Comparison of ENCODE assay signal across 37 cellular contexts in genomic region chr16:6453742-6454141, GRCh38.
DNase-seq lines count a peak whose midpoint lies in the region; ATAC-seq, FAIRE-seq and TF ChIP-seq lines count a peak whose summit lies in the region.
"Had no signal": no experiment of that assay in that cellular context is flagged by ENCODE, and none has a peak within 500 bp of the region (broad histone marks: within the 10 kb centered on the region; RNA-seq: fewer than 3 reads in every experiment).

No MANE protein-coding gene starts in this region.

- H3K36me3 ChIP-seq in mucosa of descending colon (ENCODE audit: low read depth) (no peaks in the 10 kb centered on the region), small intestine (ENCODE audit: control insufficient read depth in 2 of 2, insufficient read depth in 2 of 2, low read length in 2 of 2) (no peaks in the 10 kb centered on the region), transverse colon (no peaks in the 10 kb centered on the region)
- H3K36me3 ChIP-seq: BE2C; BLaER1; BLaER1 treated with 17β-estradiol and CSF1 and Interleukin-3, amounts not matched to agents 10 nM and 100 nM had no signal

- H3K4me1 ChIP-seq in mucosa of descending colon (ENCODE audit: low read depth) (no peaks in the 10 kb centered on the region), small intestine (ENCODE audit: control insufficient read depth in 2 of 2, insufficient read depth in 1 of 2, low read depth in 1 of 2, low read length in 1 of 2) (peaks cover 0 to 5% of the 10 kb centered on the region in 2 donors), transverse colon (no peaks in the 10 kb centered on the region)
- H3K4me1 ChIP-seq: A549; BE2C; BLaER1; BLaER1 treated with 17β-estradiol and CSF1 and Interleukin-3, amounts not matched to agents 10 nM and 100 nM; Caco-2 had no signal

- no peak for TF ChIP-seq POLR2A in transverse colon (IDR thresholded peaks at IDR 0.05)
- no peak for TF ChIP-seq POLR2A in erythroblast (IDR thresholded peaks at IDR 0.05; ENCODE audit: low read length)

- 19 to 63% (median 26%) methylated on average over 5 of the region's 5 CpGs for WGBS in small intestine, 3 donors
- 60 to 70% methylated on average over 1 to 5 of the region's 5 CpGs for WGBS in transverse colon (ENCODE audit: low coverage in 1 of 2), 2 donors

- no peak overlapping the region for H3K27ac Mint-ChIP-seq in WTC11
- H3K27ac Mint-ChIP-seq: B cell; CD14-positive monocyte; CD4-positive, alpha-beta memory T cell; CD4-positive, alpha-beta T cell; CD4-positive, CD25-positive, alpha-beta regulatory T cell; CD8-positive, alpha-beta memory T cell; CD8-positive, alpha-beta T cell had no signal

- no peak for FAIRE-seq in small intestine (lab: Jason Lieb, UNC)
- FAIRE-seq: A204.1, A549, D721Med had no signal

- H3K9me3 ChIP-seq in mucosa of descending colon (no peaks in the 10 kb centered on the region), small intestine (ENCODE audit: control insufficient read depth, low read depth) (no peaks in the 10 kb centered on the region), transverse colon (no peaks in the 10 kb centered on the region)
- H3K9me3 ChIP-seq: A549, BE2C, BLaER1, Caco-2 had no signal

- TF ChIP-seq EP300 in transverse colon (IDR thresholded peaks at IDR 0.05; ENCODE audit: low read depth), result no peak

- H3K4me3 Mint-ChIP-seq in WTC11, result no peak overlapping the region
- H3K4me3 Mint-ChIP-seq: B cell; CD14-positive monocyte; CD4-positive, alpha-beta memory T cell; CD4-positive, alpha-beta T cell; CD4-positive, CD25-positive, alpha-beta regulatory T cell; CD8-positive, alpha-beta memory T cell; CD8-positive, alpha-beta T cell had no signal

- H3K27me3 ChIP-seq in small intestine (ENCODE audit: control insufficient read depth in 2 of 2, insufficient read depth in 2 of 2, low read length in 2 of 2), result no peaks in the 10 kb centered on the region
- H3K27me3 ChIP-seq in transverse colon, result no peaks in the 10 kb centered on the region
- H3K27me3 ChIP-seq: BE2C; BLaER1; BLaER1 treated with 17β-estradiol and CSF1 and Interleukin-3, amounts not matched to agents 10 nM and 100 nM had no signal

- H3K4me3 ChIP-seq in mucosa of descending colon, result no peak overlapping the region
- H3K4me3 ChIP-seq in small intestine (ENCODE audit: low read depth in 1 of 2, low read length in 2 of 2), result no peak overlapping the region
- no peak overlapping the region for H3K4me3 ChIP-seq in transverse colon
- H3K4me3 ChIP-seq: A549; BLaER1; BLaER1 treated with 17β-estradiol and CSF1 and Interleukin-3, amounts not matched to agents 10 nM and 100 nM had no signal

- no peaks in the 10 kb centered on the region for H3K27me3 Mint-ChIP-seq in WTC11 (ENCODE audit: low read depth)
- H3K27me3 Mint-ChIP-seq: B cell; CD4-positive, alpha-beta memory T cell; CD4-positive, alpha-beta T cell; CD4-positive, CD25-positive, alpha-beta regulatory T cell had no signal

- in situ Hi-C loops in transverse colon (cut with MboI; ENCODE audit: low pct_ligation_motif_present in 1 of 4, low pct_unique_long_range_greater_than_20kb in 1 of 4, low sequenced_read_pairs in 3 of 4), result no loop called here

- no peak for DNase-seq in left colon
- peak in 1 of 3 donors; percentile 2 for DNase-seq in mucosa of descending colon
- peak; percentile 79 for DNase-seq in small intestine
- DNase-seq in transverse colon, result peak; percentile 8
- no peak for DNase-seq in mesenteric fat pad (ENCODE audit: low spot score)
- DNase-seq in WTC11 (ENCODE audit: low spot score), result no peak
- DNase-seq in erythroblast (lab: John Stamatoyannopoulos, UW), result no peak
- no peak for DNase-seq in islet precursor cell
- DNase-seq: 8988T; ACHN; AML-193; BE2C; C1 segment of cervical spinal cord; Caco-2; Calu3; CD4-positive, alpha-beta memory T cell; CD4-positive, alpha-beta T cell; CD4-positive, CD25-positive, alpha-beta regulatory T cell; CD8-positive, alpha-beta memory T cell; CD8-positive, alpha-beta T cell; COR-L47; DMS 273 treated with DMSO at 0.1 percent for 48 hours; DMS153; DMS53; DMS79; DMS79 treated with DMSO at 0.1 percent for 48 hours; DND-41; EL had no signal

- no peak for TF ChIP-seq CTCF in mucosa of descending colon (IDR thresholded peaks at IDR 0.05)
- no peak for TF ChIP-seq CTCF in transverse colon (IDR thresholded peaks at IDR 0.05)
- TF ChIP-seq CTCF in WTC11 (IDR thresholded peaks at IDR 0.05), result no peak

- H3K27ac ChIP-seq in small intestine (ENCODE audit: low read depth in 1 of 2, low read length in 1 of 2) (no peak overlapping the region), transverse colon (no peak overlapping the region)
- H3K27ac ChIP-seq: 22Rv1; A549; BLaER1; BLaER1 treated with 17β-estradiol and CSF1 and Interleukin-3, amounts not matched to agents 10 nM and 100 nM; C4-2B had no signal

- H3K4me1 Mint-ChIP-seq in WTC11, result no peaks in the 10 kb centered on the region
- H3K4me1 Mint-ChIP-seq: B cell; CD14-positive monocyte; CD4-positive, alpha-beta memory T cell; CD4-positive, CD25-positive, alpha-beta regulatory T cell; CD8-positive, alpha-beta memory T cell had no signal

- POLR2A ChIA-PET in WTC11 (lab: Charles Lee), result no interaction called here

- intact Hi-C loops in left colon (cut with DNase I, micrococcal nuclease) (no loop called here), mucosa of descending colon (cut with DNase I, micrococcal nuclease) (no loop called here), transverse colon (cut with DNase I; ENCODE audit: low total_unique reads) (no loop called here)

- ATAC-seq in left colon, result peak; percentile 80
- peak; percentile 56 for ATAC-seq in mucosa of descending colon
- no peak for ATAC-seq in WTC11
- ATAC-seq: A549; CD8-positive, alpha-beta T cell had no signal

- CTCF ChIA-PET in WTC11 (lab: Charles Lee), result no interaction called here

- peaks cover 82% of the 10 kb centered on the region for H3K36me3 Mint-ChIP-seq in WTC11
- H3K36me3 Mint-ChIP-seq: CD14-positive monocyte; CD4-positive, alpha-beta memory T cell; CD4-positive, CD25-positive, alpha-beta regulatory T cell; CD8-positive, alpha-beta memory T cell; CD8-positive, alpha-beta T cell had no signal

- H3K9me3 Mint-ChIP-seq in WTC11, result peaks cover 87% of the 10 kb centered on the region

TF ChIP-seq in WTC11, 78 proteins besides CTCF, POLR2A, EP300 and RAD21 (continues in another document):
- TF ChIP-seq OVOL2 (CRISPR knock-in tag; IDR thresholded peaks at IDR 0.05; ENCODE audit: borderline replicate concordance) (no peak), ZBTB43 (CRISPR knock-in tag; IDR thresholded peaks at IDR 0.05) (no peak), ZNF671 (CRISPR knock-in tag; IDR thresholded peaks at IDR 0.05) (no peak), ATF2 (CRISPR knock-in tag; IDR thresholded peaks at IDR 0.05; ENCODE audit: borderline replicate concordance, low read depth) (no peak), FOXK1 (CRISPR knock-in tag; IDR thresholded peaks at IDR 0.05) (no peak), MAX (CRISPR knock-in tag; IDR thresholded peaks at IDR 0.05) (no peak), RELA (CRISPR knock-in tag; IDR thresholded peaks at IDR 0.05; ENCODE audit: borderline replicate concordance) (no peak)

Comparison
In these comparisons a context has a peak if more than half of its experiments do, and no peak if none do; other contexts are left out.
1. DNase-seq: peak in small intestine (single experiment) and transverse colon (single experiment); none in left colon (0 of 2), mesenteric fat pad (single experiment), WTC11 (single experiment), erythroblast (0 of 2) and islet precursor cell (single experiment).